ENCODE assay signal across 11 cellular contexts in the genomic region with DNA sequence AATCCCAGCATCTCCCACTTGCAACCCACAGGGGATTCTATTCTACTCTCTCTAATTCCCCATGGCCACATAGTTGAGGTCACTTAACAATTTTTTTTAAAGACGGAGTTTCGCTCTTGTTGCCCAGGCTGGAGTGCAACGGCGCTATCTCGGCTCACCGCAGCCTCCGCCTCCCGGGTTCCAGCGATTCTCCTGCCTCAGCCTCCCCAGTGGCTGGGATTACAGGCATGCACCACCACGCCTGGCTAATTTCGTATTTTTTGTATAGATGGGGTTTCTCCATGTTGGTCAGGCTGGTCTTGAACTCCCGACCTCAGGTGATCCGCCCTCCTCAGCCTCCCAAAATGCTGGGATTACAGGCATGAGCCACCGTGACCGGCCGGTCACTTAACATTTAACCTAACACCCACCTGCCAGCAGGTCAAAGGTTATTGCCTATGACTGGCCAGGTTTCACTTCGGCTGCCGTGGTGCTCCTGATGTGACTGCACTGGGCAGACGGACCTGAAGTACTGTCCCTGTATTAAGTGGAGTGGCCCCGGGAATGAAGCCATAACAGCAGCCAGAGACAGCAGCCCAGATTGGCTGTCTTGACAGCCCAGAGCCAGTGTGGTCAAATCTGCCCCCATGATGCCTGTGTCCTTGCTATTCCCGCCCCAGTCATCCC. TPM values are rescaled to one million over a fixed set of nuclear protein-coding genes. Genes with fewer than 3 reads are reported as not detected.
DNase-seq lines count a peak whose midpoint lies in the region; ATAC-seq, FAIRE-seq and TF ChIP-seq lines count a peak whose summit lies in the region.
"Not testable (repeated sequence)": the region's sequence is repeated elsewhere in the genome, so short reads cannot be mapped to it uniquely, and the experiment has no call there.
"Had no signal": no experiment of that assay in that cellular context is flagged by ENCODE, and none has a peak within 500 bp of the region (broad histone marks: within the 10 kb centered on the region; RNA-seq: fewer than 3 reads in every experiment).

No MANE protein-coding gene starts in this region.

- ATAC-seq in activated T-helper 17 cell treated with anti-CD3 and anti-CD28 coated beads, Interleukin-2, amount 50 U/mL, for 72 hours (replicated peaks); HepG2; thoracic aorta (ENCODE audit: insufficient number of reproducible peaks, low FRiP score, low read depth): not testable (repeated sequence)

- H2BK120ac ChIP-seq in H9 (ENCODE audit: low read depth, low read length, poor library complexity, severe bottlenecking): not testable (repeated sequence)

- peaks cover 38% of the 10 kb centered on the region for H3K27me3 Mint-ChIP-seq in H9 (ENCODE audit: low read depth)
- not testable (repeated sequence) for H3K27me3 Mint-ChIP-seq in activated T-helper 17 cell treated with anti-CD3 and anti-CD28 coated beads, Interleukin-2, amount 50 U/mL, for 72 hours

- not testable (repeated sequence) for H4K8ac ChIP-seq in H9 (replicated peaks; ENCODE audit: insufficient read length, low read depth, low read length)

- H3K4me1 ChIP-seq in BLaER1 (peaks cover 29% of the 10 kb centered on the region), PC-9 (replicated peaks; ENCODE audit: insufficient read depth) (peaks cover 41% of the 10 kb centered on the region), HepG2 (ENCODE audit: insufficient read depth, low read length) (peaks cover 70% of the 10 kb centered on the region), thoracic aorta (ENCODE audit: control insufficient read depth in 1 of 2, low read depth in 2 of 2) (peaks cover 18 to 30% of the 10 kb centered on the region in 2 donors)
- not testable (repeated sequence) for H3K4me1 ChIP-seq in H9 (ENCODE audit: insufficient read depth, low read length); endocrine pancreas (ENCODE audit: control insufficient read depth, insufficient read depth, low read length); neuron (ENCODE audit: insufficient read depth, low read length)

- TF ChIP-seq POLR2A in HepG2 (IDR thresholded peaks at IDR 0.05; ENCODE audit: insufficient read depth in 1 of 2, low read depth in 2 of 2, low read length in 2 of 2): not testable (repeated sequence)

- peaks cover 33% of the 10 kb centered on the region for H3F3A ChIP-seq in PC-9 (ENCODE audit: insufficient read depth, low read depth)

- in situ Hi-C loops in HepG2 (cut with HindIII; ENCODE audit: extremely low pct_ligation_motif_present, low pct_unique_long_range_greater_than_20kb): loop anchor here (5.0 to 10.0 kb wide), 3 partner anchors 61 to 191 kb away; a partner anchor contains a TSS

- H2BK12ac ChIP-seq in H9 (ENCODE audit: insufficient read length, low read depth, low read length): not testable (repeated sequence)

- peaks cover 5 to 15% of the 10 kb centered on the region in 2 experiments for H3K4me1 Mint-ChIP-seq in H9
- H3K4me1 Mint-ChIP-seq in activated T-helper 17 cell treated with anti-CD3 and anti-CD28 coated beads, Interleukin-2, amount 50 U/mL, for 72 hours: peaks cover 12% of the 10 kb centered on the region

- not testable (repeated sequence) for H3K4me3 Mint-ChIP-seq in H9
- peak overlapping the region; percentile 79 for H3K4me3 Mint-ChIP-seq in activated T-helper 17 cell treated with anti-CD3 and anti-CD28 coated beads, Interleukin-2, amount 50 U/mL, for 72 hours

- not testable (repeated sequence) for H2BK20ac ChIP-seq in H9 (ENCODE audit: low read depth, low read length, poor library complexity, severe bottlenecking)

- TF ChIP-seq RAD21 in HepG2 (CRISPR knock-in tag; IDR thresholded peaks at IDR 0.05): not testable (repeated sequence)

- not testable (repeated sequence) for H3K9me3 Mint-ChIP-seq in H9; activated T-helper 17 cell treated with anti-CD3 and anti-CD28 coated beads, Interleukin-2, amount 50 U/mL, for 72 hours

- not testable (repeated sequence) for FAIRE-seq in HepG2 (lab: Jason Lieb, UNC)

- H2AK5ac ChIP-seq in H9 (ENCODE audit: insufficient read length, low read length): not testable (repeated sequence)

- H4K91ac ChIP-seq in H9 (ENCODE audit: insufficient read length, low read depth, low read length): not testable (repeated sequence)

- H3K14ac ChIP-seq in H9 (ENCODE audit: insufficient read depth, low read length): not testable (repeated sequence)

- POLR2A ChIA-PET in PC-9 (lab: Charles Lee; ENCODE audit: unreplicated experiment) (interaction anchor here (0.6 kb wide), 2 partner anchors 61 to 97 kb away, joined by 4 to 21 read pairs; no protein-coding TSS in a partner anchor), HepG2 (lab: Yijun Ruan, JAX) (interaction anchor here (1.3 to 1.5 kb wide), 3 partner anchors 103 to 137 kb away, joined by 3 to 4 read pairs (median 3); no protein-coding TSS in a partner anchor)

- not testable (repeated sequence) for H3K9me3 ChIP-seq in BLaER1; H9 (ENCODE audit: control insufficient read depth, low read depth, low read length); PC-9 (ENCODE audit: insufficient read depth, low read depth); endocrine pancreas (ENCODE audit: control insufficient read depth, low read length); HepG2 (ENCODE audit: low read length); neuron (ENCODE audit: low read length); thoracic aorta

- intact Hi-C loops in PC-9 (cut with micrococcal nuclease; ENCODE audit: unreplicated experiment) (loop anchor here (2.0 to 10.0 kb wide), 2 partner anchors 27 to 931 kb away; no protein-coding TSS in a partner anchor), HepG2 (cut with micrococcal nuclease; ENCODE audit: unreplicated experiment) (loop anchor here (5.0 kb wide), 1 partner anchor 36 kb away; no protein-coding TSS in a partner anchor)

- H2BK5ac ChIP-seq in H9 (ENCODE audit: insufficient read length, low read length): not testable (repeated sequence)

- not testable (repeated sequence) for H3K23ac ChIP-seq in H9 (ENCODE audit: insufficient read length, low read depth, low read length)

- H3K36me3 ChIP-seq in BLaER1; PC-9 (ENCODE audit: low read depth); endocrine pancreas (ENCODE audit: control insufficient read depth, insufficient read depth, low read length); HepG2 (replicated peaks in 1 of 2; ENCODE audit: control insufficient read depth in 1 of 2, insufficient read depth in 2 of 2, low read length in 2 of 2); neuron (ENCODE audit: insufficient read depth, low read length); thoracic aorta: not testable (repeated sequence)

- not testable (repeated sequence) for TF ChIP-seq EP300 in HepG2 (IDR thresholded peaks at IDR 0.05; ENCODE audit: low read depth in 2 of 2, low read length in 2 of 2); HepG2 (CRISPR knock-in tag; IDR thresholded peaks at IDR 0.05; ENCODE audit: borderline replicate concordance)

- not testable (repeated sequence) for H4K5ac ChIP-seq in H9 (ENCODE audit: insufficient read length, low read depth, low read length)

- H3K36me3 Mint-ChIP-seq in H9 (ENCODE audit: insufficient read depth in 1 of 3, low read depth in 3 of 3); activated T-helper 17 cell treated with anti-CD3 and anti-CD28 coated beads, Interleukin-2, amount 50 U/mL, for 72 hours (ENCODE audit: low read depth): not testable (repeated sequence)

- peak overlapping the region; percentile 82 for H3K4me2 ChIP-seq in BLaER1
- H3K4me2 ChIP-seq in H9 (ENCODE audit: insufficient read depth, insufficient read length, low read length): peak overlapping the region; percentile 67
- peak overlapping the region; percentile 93 for H3K4me2 ChIP-seq in PC-9
- H3K4me2 ChIP-seq in HepG2 (ENCODE audit: low read depth, low read length): peak overlapping the region; percentile 88

- not testable (repeated sequence) for BruUV-seq in PC-9 (replicated peaks; lab: Mats Ljungman, UMichigan); HepG2 (replicated peaks; lab: Mats Ljungman, UMichigan)

- H3K27ac Mint-ChIP-seq in H9; activated T-helper 17 cell treated with anti-CD3 and anti-CD28 coated beads, Interleukin-2, amount 50 U/mL, for 72 hours: not testable (repeated sequence)

- not testable (repeated sequence) for H3K9ac ChIP-seq in BLaER1; H9 (ENCODE audit: extremely low read depth, insufficient read length, low read length)
- H3K9ac ChIP-seq in endocrine pancreas (ENCODE audit: control insufficient read depth, insufficient read depth, low read length): peak overlapping the region; percentile 54
- H3K9ac ChIP-seq in HepG2 (ENCODE audit: insufficient read depth, low read depth, low read length): peak overlapping the region; percentile 51

- H3K56ac ChIP-seq in H9 (ENCODE audit: insufficient read length, low read depth, low read length): not testable (repeated sequence)

- H3K79me1 ChIP-seq in H9 (ENCODE audit: insufficient read depth, low read depth, low read length, poor library complexity, severe bottlenecking): not testable (repeated sequence)

- H3K79me2 ChIP-seq in H9 (ENCODE audit: insufficient read depth, low read length); PC-9 (ENCODE audit: low read depth); HepG2 (ENCODE audit: insufficient read depth, low read length): not testable (repeated sequence)

- H3K27ac ChIP-seq in BLaER1; H9 (ENCODE audit: insufficient read length, low read depth, low read length); HepG2 (ENCODE audit: extremely low read length, insufficient read depth, low read length); thoracic aorta: not testable (repeated sequence)
- H3K27ac ChIP-seq in PC-9: peak overlapping the region; percentile 75

- H4K20me1 ChIP-seq in BLaER1; H9 (ENCODE audit: control insufficient read depth, insufficient read depth, insufficient read length); PC-9 (ENCODE audit: insufficient read depth); HepG2 (ENCODE audit: insufficient read depth, low read length): not testable (repeated sequence)

- CTCF ChIA-PET in PC-9 (lab: Charles Lee) (interaction anchor here (1.3 to 1.5 kb wide), 2 partner anchors 26 to 133 kb away, joined by 3 to 5 read pairs; no protein-coding TSS in a partner anchor), HepG2 (lab: Yijun Ruan, JAX; ENCODE audit: low intra/inter-chr PET ratio, low total read pairs) (interaction anchor here (0.8 to 4.0 kb wide), 3 partner anchors 109 to 139 kb away, joined by 3 to 24 read pairs (median 4); no protein-coding TSS in a partner anchor)

- TF ChIP-seq CTCF in H9 (conservative IDR thresholded peaks at IDR 0.05); PC-9 (conservative IDR thresholded peaks at IDR 0.05); HepG2 (CRISPR knock-in tag; IDR thresholded peaks at IDR 0.05); thoracic aorta (IDR thresholded peaks at IDR 0.05): not testable (repeated sequence)

- WGBS in H9 (ENCODE audit: extremely low coverage, insufficient read length, low lambda C conversion rate): no CpG with 5 or more reads among the region's 21 CpGs
- 55% methylated on average over 20 of the region's 21 CpGs for WGBS in HepG2 (ENCODE audit: low lambda C conversion rate)

- not testable (repeated sequence) for H3K4me3 ChIP-seq in BLaER1; endocrine pancreas (ENCODE audit: control insufficient read depth, insufficient read depth, low read length); neuron (ENCODE audit: low read length)
- peak overlapping the region; percentile 51; the same call in 1 of the 2 replicates for H3K4me3 ChIP-seq in PC-9
- peak overlapping the region; percentile 18 to 68 (median 47); a peak in 3 of 6 replicates for H3K4me3 ChIP-seq in HepG2 (replicated peaks in 1 of 3; ENCODE audit: insufficient read depth in 1 of 3, low read depth in 2 of 3, low read length in 3 of 3)
- peak overlapping the region; percentile 70 for H3K4me3 ChIP-seq in thoracic aorta

- not testable (repeated sequence) for H2BK15ac ChIP-seq in H9 (ENCODE audit: low read depth, low read length)

- not testable (repeated sequence) for H3K18ac ChIP-seq in H9 (ENCODE audit: insufficient read length, low read depth, low read length)

- not testable (repeated sequence) for H3K27me3 ChIP-seq in BLaER1; H9 (ENCODE audit: insufficient read depth, low read length); PC-9 (ENCODE audit: insufficient read depth, low read depth); endocrine pancreas (ENCODE audit: control insufficient read depth, insufficient read depth, low read length); thoracic aorta (replicated peaks; ENCODE audit: insufficient read depth)
- peaks cover 0 to 12% of the 10 kb centered on the region in 2 experiments; a peak in 2 of 5 replicates for H3K27me3 ChIP-seq in HepG2 (ENCODE audit: control insufficient read depth in 1 of 2, insufficient read depth in 2 of 2, low read length in 2 of 2)
- peaks cover 15% of the 10 kb centered on the region for H3K27me3 ChIP-seq in neuron (ENCODE audit: insufficient read depth, low read length)

- H3K23me2 ChIP-seq in H9 (ENCODE audit: insufficient read length, low read depth, low read length, poor library complexity, severe bottlenecking): not testable (repeated sequence)

- not testable (repeated sequence) for H2AFZ ChIP-seq in H9 (ENCODE audit: low read length); HepG2 (ENCODE audit: low read length)
- H2AFZ ChIP-seq in PC-9: peak overlapping the region; percentile 76; the same call in 1 of the 2 replicates
- H2AFZ ChIP-seq in neuron (ENCODE audit: low read depth, low read length): peak overlapping the region; percentile 37

- not testable (repeated sequence) for H3T11ph ChIP-seq in H9 (ENCODE audit: low read length)

- not testable (repeated sequence) for H3K4ac ChIP-seq in H9 (ENCODE audit: low read depth, low read length)

- DNase-seq in H9; PC-9; HepG2 (ENCODE audit: low spot score); thoracic aorta (ENCODE audit: low spot score): not testable (repeated sequence)

- not testable (repeated sequence) for H3K9me2 ChIP-seq in PC-9 (ENCODE audit: insufficient read depth)

RNA-seq across cellular contexts. Expression of a gene that starts 24.3 kb away (rescaled TPM):
- total RNA-seq in H9 (2021) (0.07 TPM in 1 of 2 replicates, not detected in the other), PC-9 (2021) (0.45 and 1.2 TPM in 2 replicates), HepG2 (2016; rRNA removed; fragmentation: Illumina TruSeq; extraction: Trizol) (not detected in 2 replicates), thoracic aorta (under 1 TPM in 1 of 2 donors, not detected in 1; 0.41 TPM)
- total RNA-seq in activated T-helper 17 cell treated with anti-CD3 and anti-CD28 coated beads, Interleukin-2, amount 50 U/mL, for 72 hours: not detected
- not detected in 2 replicates for total RNA-seq in HepG2 (2016; cell fraction: cytosol; rRNA removed; fragmentation: Illumina TruSeq; extraction: Trizol; ENCODE audit: low read depth)
- total RNA-seq in HepG2 (2016; cell fraction: insoluble cytoplasmic fraction; rRNA removed; fragmentation: Illumina TruSeq; extraction: Trizol): not detected in 2 replicates
- total RNA-seq in HepG2 (2016; cell fraction: membrane; rRNA removed; fragmentation: Illumina TruSeq; extraction: Trizol): not detected in 2 replicates
- not detected in 2 replicates for total RNA-seq in HepG2 (2016; cell fraction: nucleus; rRNA removed; fragmentation: Illumina TruSeq; extraction: Trizol)
- polyA plus RNA-seq in HepG2 (2011; rRNA removed): not detected in 2 replicates
- not detected in 2 replicates for polyA plus RNA-seq in HepG2 (2011; cell fraction: cytosol; rRNA removed)
- not detected in 2 replicates for polyA plus RNA-seq in HepG2 (2011; cell fraction: nucleus; rRNA removed)
- polyA plus RNA-seq in HepG2 (2012): not detected in 2 replicates
- not detected in 2 replicates for polyA plus RNA-seq in HepG2 (2016; cell fraction: cytosol; fragmentation: Illumina TruSeq; extraction: Trizol; ENCODE audit: low read depth)
- not detected in 2 replicates for polyA plus RNA-seq in HepG2 (2016; cell fraction: insoluble cytoplasmic fraction; fragmentation: Illumina TruSeq; extraction: Trizol; ENCODE audit: low read depth)
- polyA plus RNA-seq in HepG2 (2016; cell fraction: membrane; fragmentation: Illumina TruSeq; extraction: Trizol; ENCODE audit: low read depth): not detected in 2 replicates
- not detected in 2 replicates for polyA plus RNA-seq in HepG2 (2016; cell fraction: nucleus; fragmentation: Illumina TruSeq; extraction: Trizol; ENCODE audit: insufficient read depth, low read depth)
- not detected in 2 replicates for polyA minus RNA-seq in HepG2 (2011; rRNA and poly(A)+ RNA removed; ENCODE audit: low replicate concordance)
- not detected in 2 replicates for polyA minus RNA-seq in HepG2 (2011; cell fraction: cytosol; rRNA and poly(A)+ RNA removed)
- polyA minus RNA-seq in HepG2 (2011; cell fraction: nucleus; rRNA and poly(A)+ RNA removed): not detected in 2 replicates
- total RNA-seq: activated CD8-positive, alpha-beta memory T cell treated with anti-CD3 and anti-CD28 coated beads for 36 hours; activated naive CD4-positive, alpha-beta T cell treated with anti-CD3 and anti-CD28 coated beads, Interleukin-2, amount 50 U/mL, for 72 hours; activated T-cell treated with anti-CD3 and anti-CD28 coated beads, Interleukin-2, amount 50 U/mL, for 72 hours had no signal
